26 cellular contexts compared by ENCODE assay signal in the genomic region with DNA sequence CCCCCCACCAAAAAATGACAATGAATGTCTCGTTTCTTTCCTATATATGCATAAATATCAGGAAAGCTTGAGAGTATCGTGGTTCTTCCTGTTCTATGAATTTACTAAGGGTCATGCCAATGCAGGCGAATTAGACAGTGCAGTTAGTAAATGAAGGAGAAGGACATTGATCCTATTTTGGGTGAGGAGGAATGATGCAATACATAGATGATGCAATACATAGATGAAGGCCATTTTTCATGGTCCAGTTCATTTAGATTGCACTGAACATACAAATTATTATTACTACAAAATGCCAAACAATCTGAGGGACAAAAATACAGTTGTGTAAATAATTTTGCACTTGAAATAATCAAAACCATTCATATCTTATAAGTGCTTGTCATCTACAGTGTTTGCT.
"Had no signal": no experiment of that assay in that cellular context is flagged by ENCODE, and none has a peak within 500 bp of the region (broad histone marks: within the 10 kb centered on the region; RNA-seq: fewer than 3 reads in every experiment).

No MANE protein-coding gene starts in this region.

- ATAC-seq: activated CD4-positive, alpha-beta T cell treated with anti-CD3 and anti-CD28 coated beads for 36 hours; activated T-cell treated with anti-CD3 and anti-CD28 coated beads, Interleukin-2, amount 50 U/mL, for 72 hours; PC-3 had no signal

- FAIRE-seq: RCC 7860, TTC549 had no signal

- H3K27me3 ChIP-seq: adrenal gland, breast epithelium had no signal

- H3K4me1 ChIP-seq: adrenal gland, breast epithelium had no signal

- DNase-seq: activated CD4-positive, alpha-beta memory T cell treated with anti-CD3 and anti-CD28 coated beads, Interleukin-2, amount 10 ng/mL, durations not matched to agents 7 days and 5 days; activated CD4-positive, alpha-beta T cell treated with anti-CD3 and anti-CD28 coated beads for 36 hours; activated CD4-positive, alpha-beta T cell treated with anti-CD3 and anti-CD28 coated beads, Interleukin-2, amount 50 U/mL, for 1 hour; activated gamma-delta T cell treated with Interleukin-2 at 50 U/mL for 16 hours; activated naive CD4-positive, alpha-beta T cell treated with anti-CD3 and anti-CD28 coated beads, Interleukin-2, amount 10 ng/mL, durations not matched to agents 7 days and 5 days; activated naive CD8-positive, alpha-beta T cell treated with anti-CD3 and anti-CD28 coated beads for 36 hours; activated T-cell treated with anti-CD3 and anti-CD28 coated beads for 4 hours; activated T-cell treated with anti-CD3 and anti-CD28 coated beads, Interleukin-2, amount 50 U/mL, for 72 hours; adrenal gland; aorta; central memory CD4-positive, alpha-beta T cell; Kasumi-1; NCI-H1105; NCI-H1436; NCI-H1694 treated with DMSO at 0.1 percent for 48 hours; NCI-H2029 treated with DMSO at 0.1 percent for 48 hours; NCI-H345; NCI-H510A; NCI-H526 treated with DMSO at 0.1 percent for 48 hours; NCI-H82; PC-3; SHP77 had no signal

- H3K27me3 Mint-ChIP-seq: activated CD4-positive, alpha-beta memory T cell treated with anti-CD3 and anti-CD28 coated beads, Interleukin-2, amount 10 ng/mL, durations not matched to agents 7 days and 5 days; activated CD4-positive, alpha-beta T cell treated with anti-CD3 and anti-CD28 coated beads for 36 hours; activated naive CD4-positive, alpha-beta T cell treated with anti-CD3 and anti-CD28 coated beads, Interleukin-2, amount 10 ng/mL, durations not matched to agents 7 days and 5 days; activated naive CD8-positive, alpha-beta T cell treated with anti-CD3 and anti-CD28 coated beads for 36 hours had no signal

- H3K27ac ChIP-seq: adrenal gland, breast epithelium had no signal

- H3K36me3 Mint-ChIP-seq: activated naive CD4-positive, alpha-beta T cell treated with anti-CD3 and anti-CD28 coated beads, Interleukin-2, amount 10 ng/mL, durations not matched to agents 7 days and 5 days; activated naive CD8-positive, alpha-beta T cell treated with anti-CD3 and anti-CD28 coated beads for 36 hours had no signal

- H3K4me3 Mint-ChIP-seq: activated CD4-positive, alpha-beta memory T cell treated with anti-CD3 and anti-CD28 coated beads, Interleukin-2, amount 10 ng/mL, durations not matched to agents 7 days and 5 days; activated CD4-positive, alpha-beta T cell treated with anti-CD3 and anti-CD28 coated beads for 36 hours; activated naive CD4-positive, alpha-beta T cell treated with anti-CD3 and anti-CD28 coated beads, Interleukin-2, amount 10 ng/mL, durations not matched to agents 7 days and 5 days; activated naive CD8-positive, alpha-beta T cell treated with anti-CD3 and anti-CD28 coated beads for 36 hours; activated T-cell treated with anti-CD3 and anti-CD28 coated beads, Interleukin-2, amount 50 U/mL, for 72 hours; T-helper 1 cell treated with Interleukin-12 subunit alpha and Interleukin-12 subunit beta and Interleukin-4 antibody, amounts not matched to agents 30 μg/mL and 1 μg/mL, for 36 hours had no signal

- H3K36me3 ChIP-seq: adrenal gland, breast epithelium had no signal

- H3K9me3 ChIP-seq: adrenal gland had no signal

- H3K4me1 Mint-ChIP-seq: activated CD4-positive, alpha-beta memory T cell treated with anti-CD3 and anti-CD28 coated beads, Interleukin-2, amount 10 ng/mL, durations not matched to agents 7 days and 5 days; activated CD4-positive, alpha-beta T cell treated with anti-CD3 and anti-CD28 coated beads for 36 hours; activated naive CD4-positive, alpha-beta T cell treated with anti-CD3 and anti-CD28 coated beads, Interleukin-2, amount 10 ng/mL, durations not matched to agents 7 days and 5 days; activated naive CD8-positive, alpha-beta T cell treated with anti-CD3 and anti-CD28 coated beads for 36 hours had no signal

- H3K4me3 ChIP-seq: adrenal gland, breast epithelium had no signal
